ENCODE assay signal across 13 cellular contexts in genomic region chr3:110344897-110345767, GRCh38.
DNase-seq lines count a peak whose midpoint lies in the region; ATAC-seq and TF ChIP-seq lines count a peak whose summit lies in the region.
"Had no signal": no experiment of that assay in that cellular context is flagged by ENCODE, and none has a peak within 500 bp of the region (broad histone marks: within the 10 kb centered on the region; RNA-seq: fewer than 3 reads in every experiment).

No MANE protein-coding gene starts in this region.

- peak overlapping the region; percentile 47 to 83 (median 72) for H3K27ac Mint-ChIP-seq in nephron
- H3K27ac Mint-ChIP-seq: activated naive CD4-positive, alpha-beta T cell treated with anti-CD3 and anti-CD28 coated beads, Interleukin-2, amount 50 U/mL, for 24 hours; nephron progenitor cell; stimulated activated naive CD8-positive, alpha-beta T cell treated with anti-CD3 and anti-CD28 coated beads, Interleukin-15, Interleukin-2, amounts not matched to agents 100 ng/mL and 50 ng/mL, for 24 hours had no signal

- no peak for TF ChIP-seq CTCF in nephron (IDR thresholded peaks at IDR 0.05; ENCODE audit: unreplicated experiment in 3 of 3)

- H3K9me3 ChIP-seq in SK-N-MC (ENCODE audit: low read depth, low read length) = no peaks in the 10 kb centered on the region

- H3K9me3 Mint-ChIP-seq in nephron = no peaks in the 10 kb centered on the region
- H3K9me3 Mint-ChIP-seq: activated naive CD4-positive, alpha-beta T cell treated with anti-CD3 and anti-CD28 coated beads, Interleukin-2, amount 50 U/mL, for 24 hours; stimulated activated naive CD8-positive, alpha-beta T cell treated with anti-CD3 and anti-CD28 coated beads, Interleukin-15, Interleukin-2, amounts not matched to agents 100 ng/mL and 50 ng/mL, for 24 hours had no signal

- peaks cover 19% of the 10 kb centered on the region for H3K4me1 Mint-ChIP-seq in nephron
- H3K4me1 Mint-ChIP-seq: activated naive CD4-positive, alpha-beta T cell treated with anti-CD3 and anti-CD28 coated beads, Interleukin-2, amount 50 U/mL, for 24 hours had no signal

- ATAC-seq in GM19372 (IDR thresholded peaks at IDR 0.05; ENCODE audit: low read depth, unreplicated experiment) (peak; percentile 21), HG02943 (IDR thresholded peaks at IDR 0.05; ENCODE audit: low read depth, unreplicated experiment) (peak; percentile 46), GM21360 (IDR thresholded peaks at IDR 0.05; ENCODE audit: unreplicated experiment) (no peak)

- H3K27ac ChIP-seq in SK-N-MC = peak overlapping the region; percentile 36; the same call in 1 of the 2 replicates

- no peak overlapping the region for H3K4me3 Mint-ChIP-seq in nephron
- H3K4me3 Mint-ChIP-seq: activated naive CD4-positive, alpha-beta T cell treated with anti-CD3 and anti-CD28 coated beads, Interleukin-2, amount 50 U/mL, for 24 hours; nephron progenitor cell; stimulated activated naive CD8-positive, alpha-beta T cell treated with anti-CD3 and anti-CD28 coated beads, Interleukin-15, Interleukin-2, amounts not matched to agents 100 ng/mL and 50 ng/mL, for 24 hours had no signal

- no peaks in the 10 kb centered on the region for H3K36me3 Mint-ChIP-seq in nephron (ENCODE audit: low read depth)
- H3K36me3 Mint-ChIP-seq: activated naive CD4-positive, alpha-beta T cell treated with anti-CD3 and anti-CD28 coated beads, Interleukin-2, amount 50 U/mL, for 24 hours had no signal

- no peak overlapping the region for H3K4me3 ChIP-seq in SK-N-MC

- no peak overlapping the region for H3K9ac ChIP-seq in SK-N-MC (ENCODE audit: insufficient read length)

- DNase-seq in SK-N-MC (ENCODE audit: low read depth, low spot score) (no peak), NCI-H1092 (lab: John Stamatoyannopoulos, UW) (no peak), NCI-H2171 treated with DMSO at 0.1 percent for 48 hours (lab: John Stamatoyannopoulos, UW) (no peak)
- DNase-seq in stimulated activated CD4-positive, alpha-beta T cell treated with anti-CD3 and anti-CD28 coated beads, Interleukin-4, amount 100 ng/mL, for 24 hours = no peak
- DNase-seq: activated CD4-positive, alpha-beta T cell treated with anti-CD3 and anti-CD28 coated beads for 4 hours; NCI-H1694; nephron progenitor cell had no signal

- no peaks in the 10 kb centered on the region for H3K27me3 Mint-ChIP-seq in nephron (ENCODE audit: low read depth)
- H3K27me3 Mint-ChIP-seq: activated naive CD4-positive, alpha-beta T cell treated with anti-CD3 and anti-CD28 coated beads, Interleukin-2, amount 50 U/mL, for 24 hours; stimulated activated naive CD8-positive, alpha-beta T cell treated with anti-CD3 and anti-CD28 coated beads, Interleukin-15, Interleukin-2, amounts not matched to agents 100 ng/mL and 50 ng/mL, for 24 hours had no signal

- H3K36me3 ChIP-seq in SK-N-MC (ENCODE audit: insufficient read depth, low read length) = no peaks in the 10 kb centered on the region
